24 cellular contexts compared by ENCODE assay signal in the genomic region with DNA sequence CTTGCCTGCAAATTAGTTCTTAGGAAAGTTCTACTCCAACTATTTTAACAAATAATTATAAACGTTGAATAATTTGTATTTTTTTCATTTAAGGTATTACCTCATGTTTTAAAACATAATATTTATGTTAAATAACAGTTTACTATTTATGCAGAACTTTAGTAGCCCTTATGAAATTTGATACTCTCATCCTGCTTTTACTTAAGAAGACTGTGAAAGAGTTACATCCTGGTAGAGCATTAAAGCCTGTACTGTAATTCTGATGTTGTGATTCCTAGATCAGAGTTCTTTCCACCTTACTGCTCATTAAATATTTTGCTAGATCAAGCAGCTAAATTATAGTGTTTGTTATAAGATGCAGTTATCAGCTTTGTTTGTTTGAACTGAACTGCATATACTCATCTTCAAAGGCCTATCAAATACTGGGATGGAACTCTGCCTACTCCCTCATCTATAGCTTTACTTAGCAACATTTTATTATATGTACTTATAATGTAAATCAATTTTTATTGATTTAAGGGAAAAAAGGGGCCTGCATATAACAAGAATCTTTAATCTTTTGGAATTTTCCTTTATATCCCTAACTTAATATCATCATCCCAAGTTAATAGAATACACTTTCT.
DNase-seq lines count a peak whose midpoint lies in the region; ATAC-seq and TF ChIP-seq lines count a peak whose summit lies in the region.
"Had no signal": no experiment of that assay in that cellular context is flagged by ENCODE, and none has a peak within 500 bp of the region (broad histone marks: within the 10 kb centered on the region; RNA-seq: fewer than 3 reads in every experiment).

No MANE protein-coding gene starts in this region.

- H3K9me3 ChIP-seq in PC-3 (ENCODE audit: low read length), result no peaks in the 10 kb centered on the region
- H3K9me3 ChIP-seq: BLaER1, SJCRH30 had no signal

- DNase-seq in NCI-H510A treated with DMSO at 0.1 percent for 48 hours (lab: John Stamatoyannopoulos, UW), result peak; percentile 5
- DNase-seq in NCI-H510A (lab: John Stamatoyannopoulos, UW), result no peak
- DNase-seq in PC-3, result peak; percentile 18
- peak; percentile 12 for DNase-seq in fibroblast of mammary gland (ENCODE audit: low read depth)
- no peak for DNase-seq in GM23338 (ENCODE audit: low spot score)
- DNase-seq in GM19238 (ENCODE audit: insufficient read length, low spot score), result no peak
- no peak for DNase-seq in NCI-H1436 treated with DMSO at 0.1 percent for 48 hours (lab: John Stamatoyannopoulos, UW)
- DNase-seq: CD4-positive, CD25-positive, alpha-beta regulatory T cell; DMS153; GM23248; H9; HFFc6; KG1; NCI-H1092; NCI-H1417 treated with DMSO at 0.1 percent for 48 hours; NCI-H187; NCI-H2171 treated with DMSO at 0.1 percent for 48 hours; NCI-H345; NCI-H524 treated with DMSO at 0.1 percent for 48 hours; NCI-H774; PC-9; SJCRH30 had no signal

- no peaks in the 10 kb centered on the region for H4K20me1 ChIP-seq in PC-3 (ENCODE audit: low read length)
- H4K20me1 ChIP-seq in GM23338 (replicated peaks; ENCODE audit: insufficient read depth), result no peaks in the 10 kb centered on the region
- H4K20me1 ChIP-seq: BLaER1 had no signal

- H2AFZ ChIP-seq in PC-3 (ENCODE audit: low read length) (no peak overlapping the region), GM23338 (no peak overlapping the region)
- H2AFZ ChIP-seq: GM23248, PC-9 had no signal

- no peak for TF ChIP-seq CTCF in PC-3 (conservative IDR thresholded peaks at IDR 0.05; ENCODE audit: low read depth, low read length)
- TF ChIP-seq CTCF in fibroblast of mammary gland (conservative IDR thresholded peaks at IDR 0.05; ENCODE audit: control insufficient read depth, insufficient read depth, low read depth, low read length), result no peak
- TF ChIP-seq CTCF in GM23338 (conservative IDR thresholded peaks at IDR 0.05; ENCODE audit: low read depth in 2 of 2), result no peak

- CTCF ChIA-PET in PC-3 (lab: Charles Lee), result no interaction called here

- H3K27me3 Mint-ChIP-seq in GM23338 (ENCODE audit: insufficient read depth, low read depth, poor library complexity), result no peaks in the 10 kb centered on the region
- H3K27me3 Mint-ChIP-seq: CD4-positive, CD25-positive, alpha-beta regulatory T cell had no signal

- H3K27ac Mint-ChIP-seq in GM23338, result no peak overlapping the region
- H3K27ac Mint-ChIP-seq: CD4-positive, CD25-positive, alpha-beta regulatory T cell; H9 had no signal

- no peak overlapping the region for H3K4me3 Mint-ChIP-seq in GM23338
- H3K4me3 Mint-ChIP-seq: CD4-positive, CD25-positive, alpha-beta regulatory T cell; H9 had no signal

- H3K9ac ChIP-seq in PC-3 (ENCODE audit: low read length), result no peak overlapping the region
- H3K9ac ChIP-seq: BLaER1, GM23248 had no signal

- H3K4me2 ChIP-seq in PC-3 (ENCODE audit: low read length) (no peak overlapping the region), GM23338 (no peak overlapping the region)
- H3K4me2 ChIP-seq: BLaER1, PC-9 had no signal

- intact Hi-C loops in PC-3 (cut with micrococcal nuclease), result no loop called here

- H3F3A ChIP-seq in PC-3 (ENCODE audit: low read length, unreplicated experiment), result no peaks in the 10 kb centered on the region
- no peaks in the 10 kb centered on the region for H3F3A ChIP-seq in GM23338 (replicated peaks; ENCODE audit: low read depth)

- H3K9me3 Mint-ChIP-seq in GM23338, result no peaks in the 10 kb centered on the region
- H3K9me3 Mint-ChIP-seq: HFFc6 had no signal

- H3K27me3 ChIP-seq in PC-3 (ENCODE audit: low read length), result no peaks in the 10 kb centered on the region
- H3K27me3 ChIP-seq in GM23338 (ENCODE audit: insufficient read depth), result no peaks in the 10 kb centered on the region
- H3K27me3 ChIP-seq: BLaER1, SJCRH30 had no signal

- ATAC-seq in PC-3 (peak; percentile 70), GM23338 (no peak)
- ATAC-seq: Right ventricle myocardium inferior had no signal

- peaks cover 2% of the 10 kb centered on the region; the same call in 2 of the 3 replicates for H3K36me3 Mint-ChIP-seq in GM23338 (ENCODE audit: low read depth)
- H3K36me3 Mint-ChIP-seq: CD4-positive, CD25-positive, alpha-beta regulatory T cell had no signal

- H3K79me2 ChIP-seq in PC-3 (ENCODE audit: low read length) (no peaks in the 10 kb centered on the region), GM23338 (replicated peaks; ENCODE audit: insufficient read depth) (no peaks in the 10 kb centered on the region)

- POLR2A ChIA-PET in PC-3 (lab: Charles Lee; ENCODE audit: unreplicated experiment), result no interaction called here

- H3K9me2 ChIP-seq in PC-3 (replicated peaks; ENCODE audit: low read length) (no peaks in the 10 kb centered on the region), GM23338 (ENCODE audit: insufficient read depth) (no peaks in the 10 kb centered on the region)

- H3K27ac ChIP-seq in PC-3 (ENCODE audit: low read length), result no peak overlapping the region
- no peak overlapping the region for H3K27ac ChIP-seq in GM23338 (ENCODE audit: low read depth)
- H3K27ac ChIP-seq: BLaER1, GM23248, PC-9, SJCRH30 had no signal

- no peaks in the 10 kb centered on the region for H3K36me3 ChIP-seq in PC-3 (ENCODE audit: low read depth, low read length)
- no peaks in the 10 kb centered on the region for H3K36me3 ChIP-seq in GM23338 (ENCODE audit: insufficient read depth)
- H3K36me3 ChIP-seq: BLaER1, SJCRH30 had no signal

- no peak overlapping the region for H3K4me3 ChIP-seq in PC-3 (ENCODE audit: low read length)
- no peak overlapping the region for H3K4me3 ChIP-seq in fibroblast of mammary gland (ENCODE audit: control insufficient read depth, low read depth, low read length)
- no peak overlapping the region for H3K4me3 ChIP-seq in GM23338
- H3K4me3 ChIP-seq: BLaER1, GM23248, PC-9, SJCRH30 had no signal

- no TSS peak for BruUV-seq in PC-3 (replicated peaks; lab: Mats Ljungman, UMichigan)

- H3K4me1 ChIP-seq in PC-3 (ENCODE audit: insufficient read depth, low read length), result no peaks in the 10 kb centered on the region
- H3K4me1 ChIP-seq in GM23338 (ENCODE audit: insufficient read depth), result no peaks in the 10 kb centered on the region
- H3K4me1 ChIP-seq: BLaER1, SJCRH30 had no signal

- peaks cover 5% of the 10 kb centered on the region for H3K4me1 Mint-ChIP-seq in GM23338
- H3K4me1 Mint-ChIP-seq: CD4-positive, CD25-positive, alpha-beta regulatory T cell; H9 had no signal

TF ChIP-seq in GM23338, 12 proteins besides CTCF, POLR2A, EP300 and RAD21 (continues in another document):
- no peak for TF ChIP-seq CREB1 (CRISPR knock-in tag; IDR thresholded peaks at IDR 0.05; ENCODE audit: low read depth)
- no peak for TF ChIP-seq ZNF114 (CRISPR knock-in tag; IDR thresholded peaks at IDR 0.05)
- TF ChIP-seq ZNF462 (CRISPR knock-in tag; IDR thresholded peaks at IDR 0.05), result no peak
- TF ChIP-seq STAT1 (IDR thresholded peaks at IDR 0.05; ENCODE audit: unreplicated experiment), result no peak

Comparison
In these comparisons a context has a peak if more than half of its experiments do, and no peak if none do; other contexts are left out.
1. DNase-seq: peak in NCI-H510A treated with DMSO at 0.1 percent for 48 hours (single experiment), PC-3 (single experiment) and fibroblast of mammary gland (single experiment); none in NCI-H510A (single experiment), GM23338 (single experiment), GM19238 (single experiment) and NCI-H1436 treated with DMSO at 0.1 percent for 48 hours (single experiment).